8 cellular contexts compared by ENCODE assay signal in genomic region chr14:35534130-35534883, GRCh38. TPM values are rescaled to one million over a fixed set of nuclear protein-coding genes. Genes with fewer than 3 reads are reported as not detected.
DNase-seq lines count a peak whose midpoint lies in the region; ATAC-seq and TF ChIP-seq lines count a peak whose summit lies in the region.

INSM2 (plus strand) TSS chr14:35534164; CDS start chr14:35534253, 89 bp downstream.

- no peak within 1 kb of the TSS for H3K27ac Mint-ChIP-seq in mesothelial cell of epicardium

- peak; percentile 22 for TF ChIP-seq CTCF in RWPE2 (IDR thresholded peaks at IDR 0.05; ENCODE audit: poor library complexity, severe bottlenecking)
- peak in 1 of 56 donors; percentile 24 for TF ChIP-seq CTCF in dorsolateral prefrontal cortex (IDR thresholded peaks at IDR 0.05 in 54 of 56, conservative IDR thresholded peaks at IDR 0.05 in 2 of 56; ENCODE audit: low read depth in 1 of 56, partially characterized antibody in 56 of 56)
- TF ChIP-seq CTCF in mesothelial cell of epicardium (IDR thresholded peaks at IDR 0.05; ENCODE audit: unreplicated experiment) = no peak
- no peak for TF ChIP-seq CTCF in vagina (IDR thresholded peaks at IDR 0.05)

- no peak for TF ChIP-seq POLR2A in vagina (IDR thresholded peaks at IDR 0.05)

- H3K27ac ChIP-seq in RWPE2 (ENCODE audit: poor library complexity, severe bottlenecking) (no peak within 1 kb of the TSS), dorsolateral prefrontal cortex (peak within 1 kb of the TSS in 14 of 59 donors; percentile 1 to 59 (median 22)), vagina (no peak within 1 kb of the TSS)

- H3K36me3 Mint-ChIP-seq in mesothelial cell of epicardium = peaks cover 8% of the 10 kb centered on the region

- H3K36me3 ChIP-seq in RWPE2 (ENCODE audit: low read depth) (no peaks in the 10 kb centered on the region), vagina (no peaks in the 10 kb centered on the region)

- intact Hi-C loops in dorsolateral prefrontal cortex (cut with DNase I) (loop anchor here in 1 of 2 donors (10.0 kb wide), 1 partner anchor 280 kb away; no protein-coding TSS in a partner anchor), vagina (cut with DNase I) (no loop called here)

- peaks cover 78% of the 10 kb centered on the region for H3K27me3 Mint-ChIP-seq in mesothelial cell of epicardium (ENCODE audit: low read depth)

- no peaks in the 10 kb centered on the region for H3K9me3 Mint-ChIP-seq in mesothelial cell of epicardium

- no peaks in the 10 kb centered on the region for H3K4me1 ChIP-seq in RWPE2 (ENCODE audit: insufficient read depth, poor library complexity, severe bottlenecking)
- H3K4me1 ChIP-seq in vagina = peaks cover 29% of the 10 kb centered on the region

- H3K9me3 ChIP-seq in RWPE2 (ENCODE audit: severe bottlenecking) (no peaks in the 10 kb centered on the region), vagina (no peaks in the 10 kb centered on the region)

- H3K4me3 Mint-ChIP-seq in mesothelial cell of epicardium = peak within 1 kb of the TSS; percentile 62

- peak within 1 kb of the TSS; percentile 32 for H3K4me3 ChIP-seq in RWPE2 (ENCODE audit: severe bottlenecking)
- peak within 1 kb of the TSS; percentile 50 to 84 (median 71) for H3K4me3 ChIP-seq in dorsolateral prefrontal cortex
- H3K4me3 ChIP-seq in vagina = peak within 1 kb of the TSS; percentile 45 to 58

- H3K27me3 ChIP-seq in RWPE2 (ENCODE audit: insufficient read depth, poor library complexity, severe bottlenecking) (peaks cover 74% of the 10 kb centered on the region), dorsolateral prefrontal cortex (peaks cover 0 to 31% (median 4%) of the 10 kb centered on the region in 45 donors), vagina (no peaks in the 10 kb centered on the region)

- H3K4me1 Mint-ChIP-seq in mesothelial cell of epicardium = peaks cover 10% of the 10 kb centered on the region

- peak; percentile 10 for ATAC-seq in HG02884 (IDR thresholded peaks at IDR 0.05; ENCODE audit: unreplicated experiment)
- peak; percentile 25 for ATAC-seq in RWPE2 (ENCODE audit: low read depth)
- ATAC-seq in GM21786 (IDR thresholded peaks at IDR 0.05; ENCODE audit: unreplicated experiment) = no peak

- DNase-seq in SIG-M5 treated with dmso at 0.1 percent for 504 hours (lab: John Stamatoyannopoulos, UW; ENCODE audit: unreplicated experiment) (peak; percentile 43), SIG-M5 (lab: John Stamatoyannopoulos, UW) (no peak), RWPE2 (ENCODE audit: low spot score) (no peak), dorsolateral prefrontal cortex (peak in 2 of 10 donors; percentile 4 to 46), mesothelial cell of epicardium (ENCODE audit: low spot score in 2 of 2, unreplicated experiment in 2 of 2) (no peak), vagina (ENCODE audit: extremely low spot score in 2 of 2) (no peak)

RNA-seq across cellular contexts. Expression of gene INSM2, which starts in this region (rescaled TPM):
- 1 to 10 TPM in 114 of 120 experiments, under 1 TPM in 6; 0.74 to 5.8 (median 2.5) TPM for total RNA-seq in dorsolateral prefrontal cortex
- total RNA-seq in mesothelial cell of epicardium = not detected in 3 replicates
- 0.98 TPM for total RNA-seq in vagina
